13 cellular contexts compared by ENCODE assay signal in the genomic region with DNA sequence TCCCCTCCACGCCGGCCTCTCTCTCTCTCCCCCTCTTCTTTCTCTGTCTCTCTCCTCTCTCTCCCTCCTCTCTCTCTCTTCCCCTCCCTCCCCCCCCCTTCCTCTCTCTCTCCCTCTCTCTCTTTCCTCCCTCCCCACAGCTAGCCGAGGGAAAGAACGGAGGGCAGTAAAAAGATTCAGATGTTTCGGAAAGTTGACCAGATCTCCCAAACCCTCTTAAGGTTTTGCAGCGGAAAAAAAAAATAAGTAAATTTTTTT. TPM values are rescaled to one million over a fixed set of nuclear protein-coding genes. Genes with fewer than 3 reads are reported as not detected.
DNase-seq lines count a peak whose midpoint lies in the region; TF ChIP-seq lines count a peak whose summit lies in the region.
"Had no signal": no experiment of that assay in that cellular context is flagged by ENCODE, and none has a peak within 500 bp of the region (broad histone marks: within the 10 kb centered on the region; RNA-seq: fewer than 3 reads in every experiment).

No MANE protein-coding gene starts in this region.

- no peak for DNase-seq in T-helper 1 cell
- no peak for DNase-seq in tibial artery
- DNase-seq in erythroblast (lab: John Stamatoyannopoulos, UW), result no peak
- no peak for DNase-seq in foreskin melanocyte
- DNase-seq in superior temporal gyrus (ENCODE audit: extremely low spot score), result no peak
- DNase-seq: ACHN; effector CD8-positive, alpha-beta T cell; hippocampal formation; NCI-H1694 had no signal

- peak overlapping the region; percentile 27 for H3K4me3 ChIP-seq in mesodermal cell (ENCODE audit: extremely low read depth, insufficient read depth, low read length, poor library complexity, severe bottlenecking)
- peak overlapping the region; percentile 37 to 44 for H3K4me3 ChIP-seq in tibial artery

- H3K27me3 Mint-ChIP-seq in T-helper 1 cell treated with Interleukin-12 subunit alpha and Interleukin-12 subunit beta and Interleukin-4 antibody, amounts not matched to agents 30 μg/mL and 1 μg/mL, for 36 hours (ENCODE audit: low read depth), result peaks cover 97% of the 10 kb centered on the region
- H3K27me3 Mint-ChIP-seq in brain, result peaks cover 100% of the 10 kb centered on the region

- peaks cover 22% of the 10 kb centered on the region for H3K4me1 Mint-ChIP-seq in T-helper 1 cell treated with Interleukin-12 subunit alpha and Interleukin-12 subunit beta and Interleukin-4 antibody, amounts not matched to agents 30 μg/mL and 1 μg/mL, for 36 hours (ENCODE audit: low read depth)
- H3K4me1 Mint-ChIP-seq in brain, result peaks cover 38% of the 10 kb centered on the region

- H3K36me3 Mint-ChIP-seq in T-helper 1 cell treated with Interleukin-12 subunit alpha and Interleukin-12 subunit beta and Interleukin-4 antibody, amounts not matched to agents 30 μg/mL and 1 μg/mL, for 36 hours (ENCODE audit: low read depth), result peaks cover 7% of the 10 kb centered on the region
- H3K36me3 Mint-ChIP-seq in brain, result no peaks in the 10 kb centered on the region

- WGBS in mesodermal cell (ENCODE audit: insufficient coverage in 2 of 2), 2 experiments, result 0% methylated on average over 2 of the region's 6 CpGs; no CpG with 5 or more reads in 1 of the 2 experiments

- intact Hi-C loops in tibial artery (cut with DNase I; ENCODE audit: low total_unique reads), result no loop called here

- no peak for TF ChIP-seq POLR2A in erythroblast (IDR thresholded peaks at IDR 0.05; ENCODE audit: low read length)

- H3K4me1 ChIP-seq in mesodermal cell (ENCODE audit: control insufficient read depth, insufficient read depth, low read length, poor library complexity, severe bottlenecking) (peaks cover 13% of the 10 kb centered on the region), tibial artery (peaks cover 0 to 31% (median 27%) of the 10 kb centered on the region in 4 donors)

- H3K9me3 ChIP-seq in mesodermal cell (ENCODE audit: control insufficient read depth, low read length) (no peaks in the 10 kb centered on the region), tibial artery (no peaks in the 10 kb centered on the region)

- H3K27me3 ChIP-seq in tibial artery, result peaks cover 3 to 96% of the 10 kb centered on the region in 2 donors

- peak overlapping the region; percentile 71 for H3K27ac Mint-ChIP-seq in T-helper 1 cell treated with Interleukin-12 subunit alpha and Interleukin-12 subunit beta and Interleukin-4 antibody, amounts not matched to agents 30 μg/mL and 1 μg/mL, for 36 hours
- peak overlapping the region in 1 of 5 experiments; percentile 64 for H3K27ac Mint-ChIP-seq in brain
- H3K27ac Mint-ChIP-seq: activated naive CD8-positive, alpha-beta T cell treated with anti-CD3 and anti-CD28 coated beads, Interleukin-2, amount 10 ng/mL, durations not matched to agents 7 days and 5 days had no signal

- no peaks in the 10 kb centered on the region for H3K9me3 Mint-ChIP-seq in T-helper 1 cell treated with Interleukin-12 subunit alpha and Interleukin-12 subunit beta and Interleukin-4 antibody, amounts not matched to agents 30 μg/mL and 1 μg/mL, for 36 hours
- peaks cover 0 to 12% (median 8%) of the 10 kb centered on the region in 5 experiments for H3K9me3 Mint-ChIP-seq in brain
- H3K9me3 Mint-ChIP-seq: activated naive CD8-positive, alpha-beta T cell treated with anti-CD3 and anti-CD28 coated beads, Interleukin-2, amount 10 ng/mL, durations not matched to agents 7 days and 5 days had no signal

- TF ChIP-seq CTCF in brain (conservative IDR thresholded peaks at IDR 0.05), result no peak
- no peak for TF ChIP-seq CTCF in tibial artery (IDR thresholded peaks at IDR 0.05)

- H3K4me3 Mint-ChIP-seq in T-helper 1 cell treated with Interleukin-12 subunit alpha and Interleukin-12 subunit beta and Interleukin-4 antibody, amounts not matched to agents 30 μg/mL and 1 μg/mL, for 36 hours, result no peak overlapping the region
- peak overlapping the region; percentile 78 to 81 (median 80) for H3K4me3 Mint-ChIP-seq in brain
- H3K4me3 Mint-ChIP-seq: activated naive CD8-positive, alpha-beta T cell treated with anti-CD3 and anti-CD28 coated beads, Interleukin-2, amount 10 ng/mL, durations not matched to agents 7 days and 5 days had no signal

- H3K36me3 ChIP-seq in mesodermal cell (ENCODE audit: control insufficient read depth, insufficient read depth, low read length), result no peaks in the 10 kb centered on the region
- no peaks in the 10 kb centered on the region for H3K36me3 ChIP-seq in tibial artery

- H3K27ac ChIP-seq in mesodermal cell (ENCODE audit: low read depth, low read length, severe bottlenecking) (no peak overlapping the region), tibial artery (no peak overlapping the region)

RNA-seq across cellular contexts. Expression of a gene that starts 0.2 kb away (rescaled TPM):
- polyA plus RNA-seq in brain (ENCODE audit: insufficient read depth, low read depth, low replicate concordance), result 0.19 TPM
- 0.37 TPM for polyA plus RNA-seq in mesodermal cell (2013, experiment 1 of 2)
- polyA plus RNA-seq in mesodermal cell (2013, experiment 2 of 2), result 0.35 TPM
